ENCODE assay signal across 31 cellular contexts in the genomic region with DNA sequence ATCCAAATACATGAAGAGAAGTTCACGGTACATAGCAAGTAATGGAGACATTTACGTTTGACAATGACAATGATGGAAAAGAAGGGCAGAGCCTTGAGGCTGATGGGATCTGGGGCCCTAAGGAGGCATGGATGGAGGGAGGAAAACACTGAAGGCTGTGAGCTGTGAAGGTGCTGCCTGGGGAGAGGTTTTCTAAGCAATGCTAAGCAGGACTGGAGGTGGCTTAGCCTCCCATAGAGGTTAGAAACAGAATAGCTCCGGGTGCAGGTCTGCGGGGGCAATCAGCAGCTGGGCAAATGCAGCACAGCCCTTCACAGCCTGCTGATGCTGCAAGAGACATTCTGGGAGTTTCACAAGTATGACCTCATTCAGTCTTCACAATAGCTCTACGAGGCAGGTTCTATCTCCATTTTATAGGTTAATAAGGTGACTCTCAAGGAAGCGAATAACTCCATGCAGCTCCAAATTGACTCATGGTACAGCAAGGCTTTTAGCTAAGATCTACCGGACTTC.
"Had no signal": no experiment of that assay in that cellular context is flagged by ENCODE, and none has a peak within 500 bp of the region (broad histone marks: within the 10 kb centered on the region; RNA-seq: fewer than 3 reads in every experiment).

No MANE protein-coding gene starts in this region.

- H3K36me3 ChIP-seq: MG63, SJSA1 had no signal

- H3K27ac ChIP-seq: PC-9, SJSA1 had no signal

- H3K4me2 ChIP-seq: PC-9, SK-N-SH had no signal

- FAIRE-seq: RCC 7860 had no signal

- H2AFZ ChIP-seq: PC-9 had no signal

- DNase-seq: Kasumi-1, KG1, MG63, NCI-H1048, NCI-H1092 treated with DMSO at 0.1 percent for 48 hours, NCI-H1105 treated with DMSO at 0.1 percent for 48 hours, NCI-H1417, NCI-H1436, NCI-H146, NCI-H1694, NCI-H187, NCI-H1930, NCI-H2029 treated with DMSO at 0.1 percent for 48 hours, NCI-H2081 treated with DMSO at 0.1 percent for 48 hours, NCI-H2107, NCI-H2171, NCI-H226, NCI-H446 treated with DMSO at 0.1 percent for 48 hours, NCI-H510A, NCI-H524, NCI-H69, NCI-H748 treated with DMSO at 0.1 percent for 48 hours, NCI-H82, PC-9, Right ventricle myocardium superior, SHP77 treated with DMSO at 0.1 percent for 48 hours, SK-N-SH, SW 1271 had no signal

- ATAC-seq: Panc1 had no signal

- H3K9ac ChIP-seq: SK-N-SH had no signal

- H3K4me3 ChIP-seq: MG63, PC-9, SJSA1 had no signal

- H3K27me3 ChIP-seq: MG63, SJSA1 had no signal

- H3K9me3 ChIP-seq: MG63, SJSA1, SK-N-SH had no signal
